1 cellular context compared by ENCODE assay signal in the genomic region with DNA sequence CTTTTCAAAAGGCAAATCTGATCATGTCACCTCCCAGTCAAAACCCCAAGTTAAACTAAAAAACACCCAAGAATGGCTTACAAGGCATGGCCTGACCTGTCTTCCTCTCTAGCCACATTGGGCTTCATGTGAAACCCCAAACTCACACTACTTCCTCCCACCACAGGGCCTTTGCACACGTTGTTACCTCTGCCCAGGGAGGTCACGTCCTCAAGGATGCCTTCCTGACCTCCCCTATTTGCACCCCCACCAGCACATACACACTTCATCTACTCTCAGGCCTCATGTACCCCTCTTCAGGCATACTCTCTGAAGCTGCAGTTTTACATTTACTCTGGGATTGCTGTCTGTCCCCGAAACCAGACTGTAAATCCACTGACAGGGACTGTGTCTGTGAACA.
A peak's percentile ranks its signal among the peaks of the same experiment; 100 is the strongest.
TF ChIP-seq lines count a peak whose summit lies in the region.

No MANE protein-coding gene starts in this region.

TF ChIP-seq in HepG2, 621 proteins besides CTCF, POLR2A, EP300 and RAD21:
- TF ChIP-seq ZMYM3 (CRISPR knock-in tag; IDR thresholded peaks at IDR 0.05) (0 out of 2 replicates have a peak, but pooled peaks have one; percentile 29), KDM1A (CRISPR knock-in tag; IDR thresholded peaks at IDR 0.05) (peak; percentile 27; the same call in 1 of the 2 replicates), ZNF143 (CRISPR knock-in tag; IDR thresholded peaks at IDR 0.05) (no peak)
- TF ChIP-seq, protein P1, sequence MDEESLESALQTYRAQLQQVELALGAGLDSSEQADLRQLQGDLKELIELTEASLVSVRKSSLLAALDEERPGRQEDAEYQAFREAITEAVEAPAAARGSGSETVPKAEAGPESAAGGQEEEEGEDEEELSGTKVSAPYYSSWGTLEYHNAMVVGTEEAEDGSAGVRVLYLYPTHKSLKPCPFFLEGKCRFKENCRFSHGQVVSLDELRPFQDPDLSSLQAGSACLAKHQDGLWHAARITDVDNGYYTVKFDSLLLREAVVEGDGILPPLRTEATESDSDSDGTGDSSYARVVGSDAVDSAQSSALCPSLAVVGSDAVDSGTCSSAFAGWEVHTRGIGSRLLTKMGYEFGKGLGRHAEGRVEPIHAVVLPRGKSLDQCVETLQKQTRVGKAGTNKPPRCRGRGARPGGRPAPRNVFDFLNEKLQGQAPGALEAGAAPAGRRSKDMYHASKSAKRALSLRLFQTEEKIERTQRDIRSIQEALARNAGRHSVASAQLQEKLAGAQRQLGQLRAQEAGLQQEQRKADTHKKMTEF (CRISPR knock-in tag; IDR thresholded peaks at IDR 0.05), result no peak
